1 cellular context compared by ENCODE assay signal in the genomic region with DNA sequence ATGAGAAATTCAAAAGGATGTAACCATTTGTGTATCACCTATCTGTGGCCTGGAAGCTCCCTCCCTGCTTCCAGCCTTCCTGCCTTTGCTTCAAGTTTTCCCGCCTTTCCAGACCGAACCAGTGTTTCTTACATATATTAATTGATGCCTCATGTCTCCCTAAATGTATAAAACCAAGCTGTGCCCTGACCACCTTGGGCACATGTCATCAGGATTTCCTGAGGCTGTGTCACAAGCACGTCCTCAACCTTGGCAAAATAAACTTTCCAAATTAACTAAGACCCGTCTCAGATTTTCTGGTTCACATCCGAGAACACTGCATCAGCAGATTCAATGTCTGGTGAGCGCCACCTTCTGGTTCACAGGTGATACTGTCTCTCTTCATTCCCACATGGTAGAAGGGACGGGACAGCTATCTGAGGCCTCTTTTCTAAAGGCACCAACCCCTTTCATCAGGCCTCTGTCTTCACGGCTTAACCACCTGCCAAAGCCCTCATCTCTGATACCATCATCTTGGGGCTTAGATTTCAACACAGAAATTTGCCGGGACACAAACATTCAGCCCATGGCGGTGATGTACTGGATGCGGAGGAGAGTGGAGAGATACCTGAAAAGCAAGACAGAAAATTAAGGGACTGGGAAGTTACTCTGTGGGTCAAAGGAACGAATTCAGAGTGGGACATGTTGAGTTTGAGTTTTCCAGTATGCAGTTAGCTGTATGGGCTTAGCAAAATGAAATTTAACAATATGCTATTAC.
A peak's percentile ranks its signal among the peaks of the same experiment; 100 is the strongest.
TF ChIP-seq lines count a peak whose summit lies in the region.

No MANE protein-coding gene starts in this region.

TF ChIP-seq in K562, 482 proteins besides CTCF, POLR2A, EP300 and RAD21 (continued from another document):
- TF ChIP-seq PBX2 (CRISPR knock-in tag; IDR thresholded peaks at IDR 0.05; ENCODE audit: low read depth) = no peak
- no peak for TF ChIP-seq PBX2 (tag; conservative IDR thresholded peaks at IDR 0.05; ENCODE audit: low read depth)
- no peak for TF ChIP-seq POLR2AphosphoS5 (IDR thresholded peaks at IDR 0.05; ENCODE audit: control insufficient read depth, insufficient read depth, low read depth, low read length)
- no peak for TF ChIP-seq ZNF644 (tag; IDR thresholded peaks at IDR 0.05; ENCODE audit: low read depth)
- TF ChIP-seq TEAD4 (IDR thresholded peaks at IDR 0.05; ENCODE audit: low read length) = no peak
- TF ChIP-seq TEAD4 (CRISPR knock-in tag; IDR thresholded peaks at IDR 0.05; ENCODE audit: borderline replicate concordance) = no peak
- TF ChIP-seq ZKSCAN1 (IDR thresholded peaks at IDR 0.05; ENCODE audit: low read depth, low read length) = no peak
- TF ChIP-seq ZNF253 (CRISPR knock-in tag; conservative IDR thresholded peaks at IDR 0.05) = no peak
- peak; percentile 51 for TF ChIP-seq MAFF (IDR thresholded peaks at IDR 0.05; ENCODE audit: low read length)
- TF ChIP-seq COPS2 (conservative IDR thresholded peaks at IDR 0.05) = no peak
- TF ChIP-seq MXI1 (IDR thresholded peaks at IDR 0.05; ENCODE audit: low read depth, low read length) = no peak
- TF ChIP-seq, protein P1, sequence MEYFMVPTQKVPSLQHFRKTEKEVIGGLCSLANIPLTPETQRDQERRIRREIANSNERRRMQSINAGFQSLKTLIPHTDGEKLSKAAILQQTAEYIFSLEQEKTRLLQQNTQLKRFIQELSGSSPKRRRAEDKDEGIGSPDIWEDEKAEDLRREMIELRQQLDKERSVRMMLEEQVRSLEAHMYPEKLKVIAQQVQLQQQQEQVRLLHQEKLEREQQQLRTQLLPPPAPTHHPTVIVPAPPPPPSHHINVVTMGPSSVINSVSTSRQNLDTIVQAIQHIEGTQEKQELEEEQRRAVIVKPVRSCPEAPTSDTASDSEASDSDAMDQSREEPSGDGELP (CRISPR knock-in tag; IDR thresholded peaks at IDR 0.05; ENCODE audit: borderline replicate concordance) = no peak
- TF ChIP-seq, protein P2, sequence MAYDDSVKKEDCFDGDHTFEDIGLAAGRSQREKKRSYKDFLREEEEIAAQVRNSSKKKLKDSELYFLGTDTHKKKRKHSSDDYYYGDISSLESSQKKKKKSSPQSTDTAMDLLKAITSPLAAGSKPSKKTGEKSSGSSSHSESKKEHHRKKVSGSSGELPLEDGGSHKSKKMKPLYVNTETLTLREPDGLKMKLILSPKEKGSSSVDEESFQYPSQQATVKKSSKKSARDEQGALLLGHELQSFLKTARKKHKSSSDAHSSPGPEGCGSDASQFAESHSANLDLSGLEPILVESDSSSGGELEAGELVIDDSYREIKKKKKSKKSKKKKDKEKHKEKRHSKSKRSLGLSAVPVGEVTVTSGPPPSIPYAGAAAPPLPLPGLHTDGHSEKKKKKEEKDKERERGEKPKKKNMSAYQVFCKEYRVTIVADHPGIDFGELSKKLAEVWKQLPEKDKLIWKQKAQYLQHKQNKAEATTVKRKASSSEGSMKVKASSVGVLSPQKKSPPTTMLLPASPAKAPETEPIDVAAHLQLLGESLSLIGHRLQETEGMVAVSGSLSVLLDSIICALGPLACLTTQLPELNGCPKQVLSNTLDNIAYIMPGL (CRISPR knock-in tag; IDR thresholded peaks at IDR 0.05) = no peak
- TF ChIP-seq, protein P3, sequence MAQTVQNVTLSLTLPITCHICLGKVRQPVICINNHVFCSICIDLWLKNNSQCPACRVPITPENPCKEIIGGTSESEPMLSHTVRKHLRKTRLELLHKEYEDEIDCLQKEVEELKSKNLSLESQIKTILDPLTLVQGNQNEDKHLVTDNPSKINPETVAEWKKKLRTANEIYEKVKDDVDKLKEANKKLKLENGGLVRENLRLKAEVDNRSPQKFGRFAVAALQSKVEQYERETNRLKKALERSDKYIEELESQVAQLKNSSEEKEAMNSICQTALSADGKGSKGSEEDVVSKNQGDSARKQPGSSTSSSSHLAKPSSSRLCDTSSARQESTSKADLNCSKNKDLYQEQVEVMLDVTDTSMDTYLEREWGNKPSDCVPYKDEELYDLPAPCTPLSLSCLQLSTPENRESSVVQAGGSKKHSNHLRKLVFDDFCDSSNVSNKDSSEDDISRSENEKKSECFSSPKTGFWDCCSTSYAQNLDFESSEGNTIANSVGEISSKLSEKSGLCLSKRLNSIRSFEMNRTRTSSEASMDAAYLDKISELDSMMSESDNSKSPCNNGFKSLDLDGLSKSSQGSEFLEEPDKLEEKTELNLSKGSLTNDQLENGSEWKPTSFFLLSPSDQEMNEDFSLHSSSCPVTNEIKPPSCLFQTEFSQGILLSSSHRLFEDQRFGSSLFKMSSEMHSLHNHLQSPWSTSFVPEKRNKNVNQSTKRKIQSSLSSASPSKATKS (CRISPR knock-in tag; IDR thresholded peaks at IDR 0.05) = no peak
- no peak for TF ChIP-seq KDM4B (IDR thresholded peaks at IDR 0.05; ENCODE audit: borderline replicate concordance in 2 of 2, low read depth in 1 of 2)
- TF ChIP-seq RCOR1 (IDR thresholded peaks at IDR 0.05; ENCODE audit: borderline replicate concordance in 1 of 2, low read depth in 2 of 2, low read length in 2 of 2) = no peak
- no peak for TF ChIP-seq CUX1 (CRISPR knock-in tag; IDR thresholded peaks at IDR 0.05)
- TF ChIP-seq MED1 (CRISPR knock-in tag; IDR thresholded peaks at IDR 0.05; ENCODE audit: borderline replicate concordance) = no peak
- TF ChIP-seq GTF2F1 (IDR thresholded peaks at IDR 0.05; ENCODE audit: low read depth, low read length) = no peak
- TF ChIP-seq MAFK (IDR thresholded peaks at IDR 0.05; ENCODE audit: low read length) = peak; percentile 44; the same call in 1 of the 2 replicates
- no peak for TF ChIP-seq SLC30A9 (CRISPR knock-in tag; IDR thresholded peaks at IDR 0.05)
- TF ChIP-seq BRF1 (IDR thresholded peaks at IDR 0.05; ENCODE audit: borderline replicate concordance, extremely low read depth, insufficient read length) = no peak
- TF ChIP-seq FOXM1 (IDR thresholded peaks at IDR 0.05; ENCODE audit: low read depth) = no peak
- no peak for TF ChIP-seq FOXM1 (CRISPR knock-in tag; IDR thresholded peaks at IDR 0.05; ENCODE audit: low read depth)
- TF ChIP-seq VEZF1 (CRISPR knock-in tag; IDR thresholded peaks at IDR 0.05) = no peak
- no peak for TF ChIP-seq EHMT2 (IDR thresholded peaks at IDR 0.05)
- TF ChIP-seq E2F5 (CRISPR knock-in tag; IDR thresholded peaks at IDR 0.05) = no peak
- no peak for TF ChIP-seq SMAD2 (IDR thresholded peaks at IDR 0.05; ENCODE audit: low read depth, low read length)
- TF ChIP-seq MEF2D (tag; conservative IDR thresholded peaks at IDR 0.05; ENCODE audit: low read depth) = no peak
- peak; percentile 85 for TF ChIP-seq ZNF316 (IDR thresholded peaks at IDR 0.05)
- TF ChIP-seq C11orf30 (IDR thresholded peaks at IDR 0.05; ENCODE audit: low read depth) = peak; percentile 82
- TF ChIP-seq HCFC1 (IDR thresholded peaks at IDR 0.05; ENCODE audit: low read depth, low read length) = no peak
- TF ChIP-seq ETV5 (CRISPR knock-in tag; IDR thresholded peaks at IDR 0.05; ENCODE audit: low read depth) = no peak
- TF ChIP-seq PML (IDR thresholded peaks at IDR 0.05; ENCODE audit: low read length) = no peak
- no peak for TF ChIP-seq ZC3H8 (IDR thresholded peaks at IDR 0.05)
- TF ChIP-seq, protein P4, sequence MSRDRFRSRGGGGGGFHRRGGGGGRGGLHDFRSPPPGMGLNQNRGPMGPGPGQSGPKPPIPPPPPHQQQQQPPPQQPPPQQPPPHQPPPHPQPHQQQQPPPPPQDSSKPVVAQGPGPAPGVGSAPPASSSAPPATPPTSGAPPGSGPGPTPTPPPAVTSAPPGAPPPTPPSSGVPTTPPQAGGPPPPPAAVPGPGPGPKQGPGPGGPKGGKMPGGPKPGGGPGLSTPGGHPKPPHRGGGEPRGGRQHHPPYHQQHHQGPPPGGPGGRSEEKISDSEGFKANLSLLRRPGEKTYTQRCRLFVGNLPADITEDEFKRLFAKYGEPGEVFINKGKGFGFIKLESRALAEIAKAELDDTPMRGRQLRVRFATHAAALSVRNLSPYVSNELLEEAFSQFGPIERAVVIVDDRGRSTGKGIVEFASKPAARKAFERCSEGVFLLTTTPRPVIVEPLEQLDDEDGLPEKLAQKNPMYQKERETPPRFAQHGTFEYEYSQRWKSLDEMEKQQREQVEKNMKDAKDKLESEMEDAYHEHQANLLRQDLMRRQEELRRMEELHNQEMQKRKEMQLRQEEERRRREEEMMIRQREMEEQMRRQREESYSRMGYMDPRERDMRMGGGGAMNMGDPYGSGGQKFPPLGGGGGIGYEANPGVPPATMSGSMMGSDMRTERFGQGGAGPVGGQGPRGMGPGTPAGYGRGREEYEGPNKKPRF (IDR thresholded peaks at IDR 0.05; ENCODE audit: low read depth, low read length) = no peak
- no peak for TF ChIP-seq PRMT5 (CRISPR knock-in tag; IDR thresholded peaks at IDR 0.05)
- no peak for TF ChIP-seq SMAD3 (CRISPR knock-in tag; conservative IDR thresholded peaks at IDR 0.05)
- no peak for TF ChIP-seq U2AF2 (optimal IDR thresholded peaks at IDR 0.05; ENCODE audit: low read depth, low read length)
- no peak for TF ChIP-seq ZNF830 (CRISPR knock-in tag; IDR thresholded peaks at IDR 0.05)
- TF ChIP-seq NONO (IDR thresholded peaks at IDR 0.05; ENCODE audit: low read depth in 2 of 2, low read length in 1 of 2) = no peak
- no peak for TF ChIP-seq ZNF174 (CRISPR knock-in tag; IDR thresholded peaks at IDR 0.05)
- no peak for TF ChIP-seq KLF16 (IDR thresholded peaks at IDR 0.05)
- TF ChIP-seq, protein P5, sequence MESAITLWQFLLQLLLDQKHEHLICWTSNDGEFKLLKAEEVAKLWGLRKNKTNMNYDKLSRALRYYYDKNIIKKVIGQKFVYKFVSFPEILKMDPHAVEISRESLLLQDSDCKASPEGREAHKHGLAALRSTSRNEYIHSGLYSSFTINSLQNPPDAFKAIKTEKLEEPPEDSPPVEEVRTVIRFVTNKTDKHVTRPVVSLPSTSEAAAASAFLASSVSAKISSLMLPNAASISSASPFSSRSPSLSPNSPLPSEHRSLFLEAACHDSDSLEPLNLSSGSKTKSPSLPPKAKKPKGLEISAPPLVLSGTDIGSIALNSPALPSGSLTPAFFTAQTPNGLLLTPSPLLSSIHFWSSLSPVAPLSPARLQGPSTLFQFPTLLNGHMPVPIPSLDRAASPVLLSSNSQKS (CRISPR knock-in tag; IDR thresholded peaks at IDR 0.05) = no peak
- peak; percentile 74 for TF ChIP-seq MAFG (tag; conservative IDR thresholded peaks at IDR 0.05)
TF ChIP-seq in K562: peak in this region for 6.
